Comparison of ENCODE assay signal across 10 cellular contexts in the genomic region with DNA sequence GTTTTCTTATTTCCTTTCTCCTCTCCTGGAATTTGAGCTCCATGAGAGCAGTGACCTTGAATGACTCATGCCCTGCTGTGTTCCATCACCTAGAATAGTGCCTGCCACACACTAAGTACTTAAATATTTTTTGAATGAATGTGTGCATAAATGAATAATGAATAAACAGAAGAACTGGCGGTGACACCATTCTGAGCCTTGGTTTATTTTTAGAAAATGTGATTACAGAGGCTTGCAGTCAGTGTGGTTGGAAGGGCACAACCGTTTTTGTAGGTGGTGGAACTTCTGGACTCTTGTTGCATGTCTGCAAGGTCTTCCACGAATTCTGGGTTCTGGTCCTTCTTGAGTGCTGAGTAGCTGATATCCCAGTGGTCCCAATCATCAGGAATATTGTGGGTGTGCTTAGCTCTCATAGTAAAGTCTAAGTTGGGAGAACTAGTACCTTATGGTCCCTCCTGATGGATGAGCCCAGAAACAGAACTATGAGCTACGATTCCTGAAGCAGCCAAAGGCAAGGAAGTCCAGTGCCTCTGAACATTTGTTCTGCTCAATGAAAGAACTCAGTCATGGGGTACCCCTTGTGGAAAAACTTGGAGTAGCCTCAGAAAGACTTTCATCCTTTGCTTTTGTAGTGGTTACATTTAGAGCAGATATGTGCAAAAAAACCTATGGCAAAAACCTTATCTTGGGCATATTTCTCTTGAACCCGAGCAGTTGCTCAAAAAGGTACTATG. TPM values are rescaled to one million over a fixed set of nuclear protein-coding genes. Genes with fewer than 3 reads are reported as not detected.
DNase-seq lines count a peak whose midpoint lies in the region; ATAC-seq, FAIRE-seq and TF ChIP-seq lines count a peak whose summit lies in the region.
"Had no signal": no experiment of that assay in that cellular context is flagged by ENCODE, and none has a peak within 500 bp of the region (broad histone marks: within the 10 kb centered on the region; RNA-seq: fewer than 3 reads in every experiment).

No MANE protein-coding gene starts in this region.

- 23% methylated on average over 5 of the region's 5 CpGs for WGBS in A549 (ENCODE audit: missing lambda C conversion rate)

- H3K4me3 ChIP-seq in A549 = no peak overlapping the region
- no peak overlapping the region for H3K4me3 ChIP-seq in brain microvascular endothelial cell (ENCODE audit: low read depth, low read length)
- H3K4me3 ChIP-seq in kidney (ENCODE audit: low read length in 2 of 2) = no peak overlapping the region
- H3K4me3 ChIP-seq: Peyer's patch had no signal

- H3K36me3 ChIP-seq in brain microvascular endothelial cell (replicated peaks) = no peaks in the 10 kb centered on the region
- no peaks in the 10 kb centered on the region for H3K36me3 ChIP-seq in kidney (ENCODE audit: control insufficient read depth in 1 of 2, insufficient read depth in 2 of 2, low read length in 2 of 2)
- H3K36me3 ChIP-seq: Peyer's patch had no signal

- H3K9ac ChIP-seq in kidney (ENCODE audit: low read length in 2 of 2) = no peak overlapping the region

- H3K9me3 ChIP-seq in A549 (no peaks in the 10 kb centered on the region), kidney (ENCODE audit: control insufficient read depth in 1 of 2, low read length in 2 of 2) (no peaks in the 10 kb centered on the region)
- H3K9me3 ChIP-seq: Peyer's patch had no signal

- H3K4me1 ChIP-seq in A549 (peaks cover 17% of the 10 kb centered on the region), kidney (ENCODE audit: control insufficient read depth in 1 of 2, insufficient read depth in 1 of 2, low read depth in 1 of 2, low read length in 2 of 2) (peaks cover 0 to 5% of the 10 kb centered on the region in 2 donors)

- no peak overlapping the region for H3K4me3 Mint-ChIP-seq in stimulated activated effector memory CD8-positive, alpha-beta T cell treated with anti-CD3 and anti-CD28 coated beads, Interleukin-12 subunit alpha, Interleukin-12 subunit beta, amount 100 ng/mL, for 72 hours

- H3K4me2 ChIP-seq in A549 = peak overlapping the region; percentile 59

- TF ChIP-seq RAD21 in A549 (conservative IDR thresholded peaks at IDR 0.05 in 1 of 2, IDR thresholded peaks at IDR 0.05 in 1 of 2) = no peak

- intact Hi-C loops in kidney (cut with DNase I) = no loop called here

- in situ Hi-C loops in brain microvascular endothelial cell (cut with HindIII; ENCODE audit: low pct_ligation_motif_present, low sequenced_read_pairs) = no loop called here

- TF ChIP-seq EP300 in A549 (IDR thresholded peaks at IDR 0.05) = no peak; a peak in 1 of 5 replicates

- TF ChIP-seq CTCF in A549 (IDR thresholded peaks at IDR 0.05) (no peak), brain microvascular endothelial cell (IDR thresholded peaks at IDR 0.05; ENCODE audit: low read depth, low read length, missing control alignments) (peak; percentile 37), kidney (IDR thresholded peaks at IDR 0.05; ENCODE audit: borderline replicate concordance, extremely low read depth, insufficient read depth) (no peak)

- no peaks in the 10 kb centered on the region for H3K36me3 Mint-ChIP-seq in stimulated activated effector memory CD8-positive, alpha-beta T cell treated with anti-CD3 and anti-CD28 coated beads, Interleukin-12 subunit alpha, Interleukin-12 subunit beta, amount 100 ng/mL, for 72 hours

- CTCF ChIA-PET in A549 (lab: Yijun Ruan, JAX) = interaction anchor here (0.6 to 1.7 kb wide), 4 partner anchors 31 to 148 kb away, joined by 3 to 8 read pairs (median 4); no protein-coding TSS in a partner anchor

- H3K27me3 ChIP-seq in brain microvascular endothelial cell (replicated peaks) = no peaks in the 10 kb centered on the region
- H3K27me3 ChIP-seq: Peyer's patch had no signal

- POLR2A ChIA-PET in A549 (lab: Yijun Ruan, JAX) = interaction anchor here (0.5 to 0.9 kb wide), 3 partner anchors 29 to 34 kb away, joined by 3 read pairs; a partner anchor contains a TSS

- no peaks in the 10 kb centered on the region for H3K4me1 Mint-ChIP-seq in stimulated activated effector memory CD8-positive, alpha-beta T cell treated with anti-CD3 and anti-CD28 coated beads, Interleukin-12 subunit alpha, Interleukin-12 subunit beta, amount 100 ng/mL, for 72 hours

- H3K27ac Mint-ChIP-seq in stimulated activated effector memory CD8-positive, alpha-beta T cell treated with anti-CD3 and anti-CD28 coated beads, Interleukin-12 subunit alpha, Interleukin-12 subunit beta, amount 100 ng/mL, for 72 hours = no peak overlapping the region

- TF ChIP-seq POLR2A in A549 (IDR thresholded peaks at IDR 0.05; ENCODE audit: low read length) = no peak

- DNase-seq in A549 (ENCODE audit: low read depth in 1 of 2, low spot score in 1 of 2) (peak; percentile 55 to 79), HT-29 (ENCODE audit: low spot score) (peak; percentile 83), brain microvascular endothelial cell (peak; percentile 96), kidney (no peak), NCI-H2196 treated with DMSO at 0.1 percent for 48 hours (lab: John Stamatoyannopoulos, UW; ENCODE audit: unreplicated experiment) (no peak), globus pallidus (ENCODE audit: low spot score) (no peak)
- DNase-seq in stimulated activated effector memory CD8-positive, alpha-beta T cell treated with anti-CD3 and anti-CD28 coated beads, Interleukin-12 subunit alpha, Interleukin-12 subunit beta, amount 100 ng/mL, for 72 hours (ENCODE audit: low spot score in 2 of 2) = no peak
- DNase-seq: C1 segment of cervical spinal cord had no signal

- FAIRE-seq in A549 (lab: Jason Lieb, UNC) = peak; percentile 51
- peak; percentile 33 for FAIRE-seq in kidney (lab: Jason Lieb, UNC)

- ATAC-seq in A549 (peak; percentile 92), HG02970 (IDR thresholded peaks at IDR 0.05; ENCODE audit: low FRiP score, unreplicated experiment) (no peak)
- no peak for ATAC-seq in stimulated activated effector memory CD8-positive, alpha-beta T cell treated with anti-CD3 and anti-CD28 coated beads, Interleukin-12 subunit alpha, Interleukin-12 subunit beta, amount 100 ng/mL, for 72 hours

- H3K9me3 Mint-ChIP-seq in stimulated activated effector memory CD8-positive, alpha-beta T cell treated with anti-CD3 and anti-CD28 coated beads, Interleukin-12 subunit alpha, Interleukin-12 subunit beta, amount 100 ng/mL, for 72 hours = no peaks in the 10 kb centered on the region

- peak overlapping the region; percentile 41 to 42 for H3K27ac ChIP-seq in A549
- H3K27ac ChIP-seq in brain microvascular endothelial cell = peak overlapping the region; percentile 62
- H3K27ac ChIP-seq in kidney (ENCODE audit: low read depth in 2 of 2, low read length in 2 of 2) = peak overlapping the region; percentile 26 to 58

TF ChIP-seq in A549, 52 proteins besides CTCF, POLR2A, EP300 and RAD21:
- no peak for TF ChIP-seq RNF2 (IDR thresholded peaks at IDR 0.05; ENCODE audit: borderline replicate concordance, low read depth)
- TF ChIP-seq CEBPB (IDR thresholded peaks at IDR 0.05) = peak in 1 of 2 experiments; percentile 38; a peak in 1 of 4 replicates
- TF ChIP-seq JUN (IDR thresholded peaks at IDR 0.05) = peak; percentile 36 to 66; a peak in 1 of 5 replicates
- no peak for TF ChIP-seq HOXB13 (CRISPR knock-in tag; IDR thresholded peaks at IDR 0.05; ENCODE audit: low read depth)
- TF ChIP-seq ZNF302 (CRISPR knock-in tag; IDR thresholded peaks at IDR 0.05) = no peak
- peak; percentile 61; the same call in 1 of the 2 replicates for TF ChIP-seq GATA3 (IDR thresholded peaks at IDR 0.05; ENCODE audit: borderline replicate concordance)
- TF ChIP-seq ESRRA (IDR thresholded peaks at IDR 0.05; ENCODE audit: borderline replicate concordance, low read length) = peak; percentile 55; the same call in 1 of the 2 replicates
- TF ChIP-seq KDM5A (IDR thresholded peaks at IDR 0.05) = no peak
- peak; percentile 87 for TF ChIP-seq JUNB (IDR thresholded peaks at IDR 0.05)
- TF ChIP-seq MYC (IDR thresholded peaks at IDR 0.05; ENCODE audit: borderline replicate concordance, low read length) = no peak
- TF ChIP-seq FOSL2 (IDR thresholded peaks at IDR 0.05) = peak; percentile 87
- TF ChIP-seq FOSL2 (CRISPR knock-in tag; IDR thresholded peaks at IDR 0.05) = peak; percentile 95

RNA-seq across cellular contexts. Expression of a gene that starts 28.8 kb away (rescaled TPM):
- polyA plus RNA-seq in A549 (2011; rRNA removed) (0.22 and 0.41 TPM in 2 replicates), A549 (2017; fragmentation: RNase III; extraction: RNeasy Plus Mini Kit Qiagen cat#74134 plus additional on column Dnase treatment) (0.52 to 1.1 TPM (median 0.81 TPM) in 3 replicates), kidney (ENCODE audit: insufficient read depth, low read depth, low replicate concordance) (2.2 TPM)
- 0.09 and 0.17 TPM in 2 replicates for polyA plus RNA-seq in A549 (2012; cell fraction: cytosol; rRNA removed)
- 0.32 and 0.42 TPM in 2 replicates for polyA plus RNA-seq in A549 (2012; cell fraction: nucleus; rRNA removed)
- not detected in 2 replicates for polyA minus RNA-seq in A549 (2011; rRNA and poly(A)+ RNA removed)
- total RNA-seq in HT-29 (2014; rRNA removed; shearing (Covaris generic)) = 79.8 and 82.7 TPM in 2 replicates
- 34.3 TPM for total RNA-seq in kidney

RNA-seq across cellular contexts. Expression of a gene that starts 41.8 kb away (rescaled TPM):
- polyA plus RNA-seq in A549 (2011; rRNA removed) = 2.2 and 2.6 TPM in 2 replicates
- 0.40 and 0.42 TPM in 2 replicates for polyA plus RNA-seq in A549 (2012; cell fraction: cytosol; rRNA removed)
- 0.15 and 0.37 TPM in 2 replicates for polyA plus RNA-seq in A549 (2012; cell fraction: nucleus; rRNA removed)
- 0.85 to 2.0 TPM (median 1.2 TPM) in 3 replicates for polyA plus RNA-seq in A549 (2017; fragmentation: RNase III; extraction: RNeasy Plus Mini Kit Qiagen cat#74134 plus additional on column Dnase treatment)
- 3.6 and 5.0 TPM in 2 replicates for polyA minus RNA-seq in A549 (2011; rRNA and poly(A)+ RNA removed)
- total RNA-seq in HT-29 (2014; rRNA removed; shearing (Covaris generic)) = 3.2 and 10.6 TPM in 2 replicates
- 17.8 TPM for total RNA-seq in kidney
- polyA plus RNA-seq in kidney (ENCODE audit: insufficient read depth, low read depth, low replicate concordance) = 3.2 TPM

Comparison
In these comparisons a context has a peak if more than half of its experiments do, and no peak if none do; other contexts are left out.
1. ATAC-seq: peak in A549 (2 of 2); none in stimulated activated effector memory CD8-positive, alpha-beta T cell treated with anti-CD3 and anti-CD28 coated beads, Interleukin-12 subunit alpha, Interleukin-12 subunit beta, amount 100 ng/mL, for 72 hours (single experiment) and HG02970 (single experiment).
2. DNase-seq: peak in A549 (2 of 2), HT-29 (single experiment) and brain microvascular endothelial cell (single experiment); none in kidney (single experiment), stimulated activated effector memory CD8-positive, alpha-beta T cell treated with anti-CD3 and anti-CD28 coated beads, Interleukin-12 subunit alpha, Interleukin-12 subunit beta, amount 100 ng/mL, for 72 hours (0 of 2), NCI-H2196 treated with DMSO at 0.1 percent for 48 hours (single experiment) and globus pallidus (single experiment).
3. Peak in every context shown above with its lines, with median percentiles within 50 percentile points of each other: H3K27ac ChIP-seq.